ENCODE assay signal across 11 cellular contexts in genomic region chr4:185211641-185212040, GRCh38. TPM values are rescaled to one million over a fixed set of nuclear protein-coding genes. Genes with fewer than 3 reads are reported as not detected.
DNase-seq lines count a peak whose midpoint lies in the region; ATAC-seq and TF ChIP-seq lines count a peak whose summit lies in the region.
"Had no signal": no experiment of that assay in that cellular context is flagged by ENCODE, and none has a peak within 500 bp of the region (broad histone marks: within the 10 kb centered on the region; RNA-seq: fewer than 3 reads in every experiment).

No MANE protein-coding gene starts in this region.

- H3K27me3 ChIP-seq in cardiac muscle cell = no peaks in the 10 kb centered on the region
- H3K27me3 ChIP-seq in iPS-20b (ENCODE audit: insufficient read depth, low read length) = peaks cover 45% of the 10 kb centered on the region
- no peaks in the 10 kb centered on the region for H3K27me3 ChIP-seq in thoracic aorta (replicated peaks; ENCODE audit: insufficient read depth)
- H3K27me3 ChIP-seq: gastrocnemius medialis had no signal

- H3K4me1 Mint-ChIP-seq in activated T-helper 1 cell treated with anti-CD3 and anti-CD28 coated beads, Interleukin-12 subunit alpha, Interleukin-12 subunit beta, Interleukin-2, Interleukin-4 antibody, amounts not matched to agents 30 ng/mL and 10 ng/mL and 1 ng/mL, durations not matched to agents 14 hours and 24 hours and 36 hours (ENCODE audit: low read depth) = peaks cover 29% of the 10 kb centered on the region

- no peaks in the 10 kb centered on the region for H3K9me3 Mint-ChIP-seq in activated T-helper 1 cell treated with anti-CD3 and anti-CD28 coated beads, Interleukin-12 subunit alpha, Interleukin-12 subunit beta, Interleukin-2, Interleukin-4 antibody, amounts not matched to agents 30 ng/mL and 10 ng/mL and 1 ng/mL, durations not matched to agents 14 hours and 24 hours and 36 hours

- DNase-seq in cardiac muscle cell (ENCODE audit: low read depth in 1 of 2, low spot score in 1 of 2) = no peak
- no peak for DNase-seq in cardiac septum (ENCODE audit: low spot score)
- DNase-seq in activated T-helper 1 cell treated with anti-CD3 and anti-CD28 coated beads, Interleukin-12 subunit alpha, Interleukin-12 subunit beta, Interleukin-2, Interleukin-4 antibody, amounts not matched to agents 30 ng/mL and 10 ng/mL and 1 ng/mL, durations not matched to agents 14 hours and 24 hours and 36 hours (ENCODE audit: low spot score) = no peak
- DNase-seq in thoracic aorta (ENCODE audit: low spot score) = no peak
- no peak for DNase-seq in NCI-H2107 (lab: John Stamatoyannopoulos, UW)
- no peak for DNase-seq in C1 segment of cervical spinal cord (lab: John Stamatoyannopoulos, UW)
- DNase-seq in midbrain (lab: John Stamatoyannopoulos, UW) = no peak
- DNase-seq: activated effector memory CD4-positive, alpha-beta T cell treated with Interleukin-2 at 50 U/mL for 16 hours; gastrocnemius medialis had no signal

- no peak overlapping the region for H3K27ac Mint-ChIP-seq in activated T-helper 1 cell treated with anti-CD3 and anti-CD28 coated beads, Interleukin-12 subunit alpha, Interleukin-12 subunit beta, Interleukin-2, Interleukin-4 antibody, amounts not matched to agents 30 ng/mL and 10 ng/mL and 1 ng/mL, durations not matched to agents 14 hours and 24 hours and 36 hours

- H3K27me3 Mint-ChIP-seq in activated T-helper 1 cell treated with anti-CD3 and anti-CD28 coated beads, Interleukin-12 subunit alpha, Interleukin-12 subunit beta, Interleukin-2, Interleukin-4 antibody, amounts not matched to agents 30 ng/mL and 10 ng/mL and 1 ng/mL, durations not matched to agents 14 hours and 24 hours and 36 hours (ENCODE audit: insufficient read depth) = peaks cover 4% of the 10 kb centered on the region

- peaks cover 6% of the 10 kb centered on the region for H3K36me3 Mint-ChIP-seq in activated T-helper 1 cell treated with anti-CD3 and anti-CD28 coated beads, Interleukin-12 subunit alpha, Interleukin-12 subunit beta, Interleukin-2, Interleukin-4 antibody, amounts not matched to agents 30 ng/mL and 10 ng/mL and 1 ng/mL, durations not matched to agents 14 hours and 24 hours and 36 hours (ENCODE audit: low read depth)

- intact Hi-C loops in cardiac septum (cut with DNase I) = no loop called here
- intact Hi-C loops in activated T-helper 1 cell treated with anti-CD3 and anti-CD28 coated beads, Interleukin-12 subunit alpha, Interleukin-12 subunit beta, Interleukin-2, Interleukin-4 antibody, amounts not matched to agents 30 ng/mL and 10 ng/mL and 1 ng/mL, durations not matched to agents 14 hours and 24 hours and 36 hours (cut with micrococcal nuclease) = loop anchor here (1.0 to 2.0 kb wide), 2 partner anchors 8 to 35 kb away; partner anchors contain the start of gene CFAP97

- no peak for ATAC-seq in thoracic aorta (ENCODE audit: insufficient number of reproducible peaks, low FRiP score, low read depth)
- ATAC-seq: gastrocnemius medialis, Right ventricle myocardium inferior had no signal

- H3K4me3 Mint-ChIP-seq in activated T-helper 1 cell treated with anti-CD3 and anti-CD28 coated beads, Interleukin-12 subunit alpha, Interleukin-12 subunit beta, Interleukin-2, Interleukin-4 antibody, amounts not matched to agents 30 ng/mL and 10 ng/mL and 1 ng/mL, durations not matched to agents 14 hours and 24 hours and 36 hours = peak overlapping the region; percentile 92

- H3K4me1 ChIP-seq in cardiac muscle cell (ENCODE audit: low read depth) = peaks cover 6% of the 10 kb centered on the region
- peaks cover 22% of the 10 kb centered on the region for H3K4me1 ChIP-seq in iPS-20b (ENCODE audit: insufficient read depth, low read length)
- H3K4me1 ChIP-seq in thoracic aorta (ENCODE audit: control insufficient read depth in 1 of 2, low read depth in 2 of 2) = peaks cover 9 to 38% of the 10 kb centered on the region in 2 donors

- H3K27ac ChIP-seq in cardiac muscle cell (no peak overlapping the region), iPS-20b (ENCODE audit: low read length) (no peak overlapping the region), thoracic aorta (peak overlapping the region in 1 of 2 donors; percentile 78)

- H3K9me3 ChIP-seq in cardiac muscle cell (ENCODE audit: low read depth) (no peaks in the 10 kb centered on the region), iPS-20b (ENCODE audit: insufficient read depth, low read depth, low read length) (no peaks in the 10 kb centered on the region), thoracic aorta (no peaks in the 10 kb centered on the region)
- H3K9me3 ChIP-seq: gastrocnemius medialis had no signal

- TF ChIP-seq CTCF in cardiac muscle cell (IDR thresholded peaks at IDR 0.05; ENCODE audit: low read depth, low read length) (no peak), thoracic aorta (IDR thresholded peaks at IDR 0.05) (no peak)

- H3K36me3 ChIP-seq in cardiac muscle cell (no peaks in the 10 kb centered on the region), iPS-20b (ENCODE audit: insufficient read depth, low read depth, low read length) (no peaks in the 10 kb centered on the region), thoracic aorta (no peaks in the 10 kb centered on the region)
- H3K36me3 ChIP-seq: gastrocnemius medialis had no signal

- peak overlapping the region; percentile 90 for H3K4me3 ChIP-seq in cardiac muscle cell
- peak overlapping the region; percentile 87 for H3K4me3 ChIP-seq in iPS-20b (ENCODE audit: low read length)
- H3K4me3 ChIP-seq in thoracic aorta = peak overlapping the region; percentile 73

- H3K9ac ChIP-seq in iPS-20b (ENCODE audit: low read depth, low read length) = no peak overlapping the region

RNA-seq across cellular contexts. Expression of gene SNX25, which starts 2.2 kb away (rescaled TPM):
- total RNA-seq in cardiac muscle cell (14.8 and 20.9 TPM in 2 replicates), cardiac septum (10.5 TPM), thoracic aorta (10 to 100 TPM; 31.3 to 38.0 TPM)
- 19.7 and 21.7 TPM in 2 replicates for polyA plus RNA-seq in cardiac muscle cell
- total RNA-seq in activated T-helper 1 cell treated with anti-CD3 and anti-CD28 coated beads, Interleukin-12 subunit alpha, Interleukin-12 subunit beta, Interleukin-2, Interleukin-4 antibody, amounts not matched to agents 30 ng/mL and 10 ng/mL and 1 ng/mL, durations not matched to agents 14 hours and 24 hours and 36 hours = 22.9 and 25.3 TPM in 2 replicates

RNA-seq across cellular contexts. Expression of gene CFAP97, which starts 7.8 kb away (rescaled TPM):
- total RNA-seq in cardiac muscle cell (14.1 and 22.2 TPM in 2 replicates), cardiac septum (14.9 TPM), thoracic aorta (10 to 100 TPM; 40.8 to 62.2 TPM)
- polyA plus RNA-seq in cardiac muscle cell = 23.9 and 34.8 TPM in 2 replicates
- 52.4 and 54.6 TPM in 2 replicates for total RNA-seq in activated T-helper 1 cell treated with anti-CD3 and anti-CD28 coated beads, Interleukin-12 subunit alpha, Interleukin-12 subunit beta, Interleukin-2, Interleukin-4 antibody, amounts not matched to agents 30 ng/mL and 10 ng/mL and 1 ng/mL, durations not matched to agents 14 hours and 24 hours and 36 hours
